ENCODE assay signal across 1 cellular context in the genomic region with DNA sequence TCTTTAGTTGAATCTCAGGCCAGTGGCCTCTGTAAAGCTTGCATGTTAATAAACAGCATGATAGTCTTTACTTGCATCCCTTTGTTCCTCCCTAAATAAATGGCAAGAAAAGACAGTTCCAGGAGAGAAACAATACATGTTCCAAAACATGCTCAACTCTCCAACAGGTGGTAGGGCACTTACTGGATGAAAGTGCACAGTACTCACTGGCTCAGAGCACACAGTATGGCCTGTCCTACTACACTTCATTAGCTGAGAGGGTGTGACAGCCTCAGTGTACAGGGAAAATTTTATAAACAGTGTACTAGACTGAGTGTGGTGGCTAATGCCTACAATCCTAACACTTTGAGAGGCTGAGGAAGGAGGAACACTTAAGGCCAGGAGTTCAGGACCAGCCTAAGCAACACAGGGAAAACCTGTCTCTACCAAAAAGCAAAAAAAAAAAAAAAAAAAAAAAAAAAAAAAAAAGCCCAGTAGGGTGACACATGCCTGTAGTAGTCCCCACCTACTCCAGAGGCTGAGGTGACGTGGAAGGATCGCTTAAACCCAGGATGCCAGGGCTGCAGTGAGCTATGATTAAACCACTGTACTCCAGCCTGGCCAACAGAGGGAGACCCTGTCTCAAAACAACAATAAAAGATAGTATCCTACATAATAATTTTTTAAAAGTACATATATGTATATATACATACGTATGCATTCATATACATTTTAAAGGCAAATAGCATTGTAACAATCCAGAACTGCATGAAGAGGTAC.
TF ChIP-seq lines count a peak whose summit lies in the region.

No MANE protein-coding gene starts in this region.

TF ChIP-seq in HCT116, 20 proteins besides CTCF, POLR2A, EP300 and RAD21 (continued from another document):
- TF ChIP-seq POLR2AphosphoS5 (IDR thresholded peaks at IDR 0.05; ENCODE audit: low read depth, low read length), result no peak
- no peak for TF ChIP-seq ZFX (IDR thresholded peaks at IDR 0.05)
- no peak for TF ChIP-seq CEBPB (IDR thresholded peaks at IDR 0.05; ENCODE audit: low read depth)
- TF ChIP-seq SRF (IDR thresholded peaks at IDR 0.05; ENCODE audit: low read depth), result no peak
